29 cellular contexts compared by ENCODE assay signal in genomic region chr2:74278694-74279093, GRCh38.
"Had no signal": no experiment of that assay in that cellular context is flagged by ENCODE, and none has a peak within 500 bp of the region (broad histone marks: within the 10 kb centered on the region; RNA-seq: fewer than 3 reads in every experiment).

No MANE protein-coding gene starts in this region.

- H3K27me3 Mint-ChIP-seq: activated CD8-positive, alpha-beta T cell treated with anti-CD3 and anti-CD28 coated beads for 36 hours; activated naive CD8-positive, alpha-beta T cell treated with anti-CD3 and anti-CD28 coated beads, Interleukin-2, amount 50 U/mL, for 24 hours had no signal

- H3K27ac Mint-ChIP-seq: activated CD4-positive, alpha-beta T cell treated with anti-CD3 and anti-CD28 coated beads, Interleukin-2, amount 10 ng/mL, durations not matched to agents 24 days and 14 days; activated CD8-positive, alpha-beta T cell treated with anti-CD3 and anti-CD28 coated beads for 36 hours; activated naive CD4-positive, alpha-beta T cell treated with anti-CD3 and anti-CD28 coated beads for 36 hours; activated naive CD8-positive, alpha-beta T cell treated with anti-CD3 and anti-CD28 coated beads, Interleukin-2, amount 50 U/mL, for 24 hours; activated T-cell treated with anti-CD3 and anti-CD28 coated beads, Interleukin-2, amount 50 U/mL, for 72 hours; activated T-helper 2 cell treated with anti-CD3 and anti-CD28 coated beads, Interferon-gamma antibody, Interleukin-2, Interleukin-4, amounts not matched to agents 10 μg/mL and 5 μg/mL and 100 μg/mL, durations not matched to agents 14 hours and 24 hours and 36 hours; T-helper 2 cell treated with Interferon-gamma antibody and Interleukin-4, amounts not matched to agents 5 μg/mL and 100 μg/mL, for 36 hours had no signal

- ATAC-seq: activated CD8-positive, alpha-beta T cell treated with anti-CD3 and anti-CD28 coated beads for 36 hours; activated naive CD4-positive, alpha-beta T cell treated with anti-CD3 and anti-CD28 coated beads, Interleukin-2, amount 50 U/mL, for 72 hours; activated naive CD8-positive, alpha-beta T cell treated with anti-CD3 and anti-CD28 coated beads, Interleukin-2, amount 50 U/mL, for 24 hours; activated T-cell treated with anti-CD3 and anti-CD28 coated beads, Interleukin-2, amount 50 U/mL, for 72 hours; Panc1 had no signal

- H3K9me3 ChIP-seq: MG63, SJCRH30 had no signal

- H3K9me3 Mint-ChIP-seq: activated CD4-positive, alpha-beta T cell treated with anti-CD3 and anti-CD28 coated beads, Interleukin-2, amount 10 ng/mL, durations not matched to agents 24 days and 14 days; activated CD8-positive, alpha-beta T cell treated with anti-CD3 and anti-CD28 coated beads for 36 hours; activated naive CD4-positive, alpha-beta T cell treated with anti-CD3 and anti-CD28 coated beads for 36 hours; activated naive CD4-positive, alpha-beta T cell treated with anti-CD3 and anti-CD28 coated beads, Interleukin-2, amount 50 U/mL, for 72 hours; activated naive CD8-positive, alpha-beta T cell treated with anti-CD3 and anti-CD28 coated beads, Interleukin-2, amount 50 U/mL, for 24 hours; activated T-cell treated with anti-CD3 and anti-CD28 coated beads, Interleukin-2, amount 50 U/mL, for 72 hours; activated T-helper 2 cell treated with anti-CD3 and anti-CD28 coated beads, Interferon-gamma antibody, Interleukin-2, Interleukin-4, amounts not matched to agents 10 μg/mL and 5 μg/mL and 100 μg/mL, durations not matched to agents 14 hours and 24 hours and 36 hours; brain; T-helper 2 cell treated with Interferon-gamma antibody and Interleukin-4, amounts not matched to agents 5 μg/mL and 100 μg/mL, for 36 hours had no signal

- H3K4me3 Mint-ChIP-seq: activated CD4-positive, alpha-beta T cell treated with anti-CD3 and anti-CD28 coated beads, Interleukin-2, amount 10 ng/mL, durations not matched to agents 24 days and 14 days; activated CD8-positive, alpha-beta T cell treated with anti-CD3 and anti-CD28 coated beads for 36 hours; activated naive CD4-positive, alpha-beta T cell treated with anti-CD3 and anti-CD28 coated beads for 36 hours; activated naive CD8-positive, alpha-beta T cell treated with anti-CD3 and anti-CD28 coated beads, Interleukin-2, amount 50 U/mL, for 24 hours; activated T-cell treated with anti-CD3 and anti-CD28 coated beads, Interleukin-2, amount 50 U/mL, for 72 hours; brain; T-helper 2 cell treated with Interferon-gamma antibody and Interleukin-4, amounts not matched to agents 5 μg/mL and 100 μg/mL, for 36 hours had no signal

- H3K4me1 Mint-ChIP-seq: activated CD4-positive, alpha-beta T cell treated with anti-CD3 and anti-CD28 coated beads, Interleukin-2, amount 10 ng/mL, durations not matched to agents 24 days and 14 days; activated naive CD8-positive, alpha-beta T cell treated with anti-CD3 and anti-CD28 coated beads, Interleukin-2, amount 50 U/mL, for 24 hours had no signal

- DNase-seq: activated CD4-positive, alpha-beta T cell treated with anti-CD3 and anti-CD28 coated beads, Interleukin-2, amount 10 ng/mL, durations not matched to agents 24 days and 14 days; activated CD4-positive, alpha-beta T cell treated with anti-CD3 and anti-CD28 coated beads, Interleukin-2, amount 50 U/mL, for 4 hours; activated CD8-positive, alpha-beta T cell treated with anti-CD3 and anti-CD28 coated beads for 36 hours; activated gamma-delta T cell treated with Interleukin-2 at 50 U/mL for 16 hours; activated naive CD4-positive, alpha-beta T cell treated with anti-CD3 and anti-CD28 coated beads for 36 hours; activated naive CD8-positive, alpha-beta T cell treated with anti-CD3 and anti-CD28 coated beads, Interleukin-2, amount 50 U/mL, for 24 hours; activated T-cell treated with anti-CD3 and anti-CD28 coated beads, Interleukin-2, amount 50 U/mL, for 1 hour; activated T-cell treated with anti-CD3 and anti-CD28 coated beads, Interleukin-2, amount 50 U/mL, for 72 hours; anterior cingulate cortex; caudate nucleus; Kasumi-1; KG1; MG63; NCI-H1048; NCI-H1105 treated with DMSO at 0.1 percent for 48 hours; NCI-H1436; NCI-H1694; NCI-H1930; NCI-H2081 treated with DMSO at 0.1 percent for 48 hours; NCI-H510A; NCI-H526; NCI-H774; SHP77; SJCRH30 had no signal

- H3K36me3 Mint-ChIP-seq: activated naive CD4-positive, alpha-beta T cell treated with anti-CD3 and anti-CD28 coated beads, Interleukin-2, amount 50 U/mL, for 72 hours had no signal
